19 cellular contexts compared by ENCODE assay signal in the genomic region with DNA sequence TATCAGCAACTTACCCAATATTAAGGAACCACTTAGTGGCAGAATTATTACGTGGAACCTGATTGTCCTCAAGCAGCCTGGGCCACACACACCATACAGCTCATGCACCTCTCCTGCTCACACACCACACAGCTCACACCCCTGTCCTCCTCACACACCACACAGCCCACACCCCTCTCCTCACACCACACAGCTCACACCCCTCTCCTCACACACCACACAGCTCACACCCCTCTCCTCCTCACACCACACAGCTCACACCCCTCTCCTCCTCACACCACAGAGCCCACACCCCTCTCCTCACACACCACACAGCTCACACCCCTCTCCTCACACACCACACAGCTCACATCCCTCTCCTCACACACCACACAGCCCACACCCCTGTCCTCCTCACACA. TPM values are rescaled to one million over a fixed set of nuclear protein-coding genes. Genes with fewer than 3 reads are reported as not detected.
DNase-seq lines count a peak whose midpoint lies in the region; ATAC-seq and TF ChIP-seq lines count a peak whose summit lies in the region.
"Had no signal": no experiment of that assay in that cellular context is flagged by ENCODE, and none has a peak within 500 bp of the region (broad histone marks: within the 10 kb centered on the region; RNA-seq: fewer than 3 reads in every experiment).

No MANE protein-coding gene starts in this region.

- no peaks in the 10 kb centered on the region for H4K20me1 ChIP-seq in H9 (ENCODE audit: control insufficient read depth, insufficient read depth, insufficient read length)
- H4K20me1 ChIP-seq in mammary epithelial cell (ENCODE audit: insufficient read depth, low read length): no peaks in the 10 kb centered on the region
- no peaks in the 10 kb centered on the region for H4K20me1 ChIP-seq in smooth muscle cell (ENCODE audit: low read depth)
- H4K20me1 ChIP-seq in SK-N-SH (ENCODE audit: insufficient read depth): no peaks in the 10 kb centered on the region

- no peaks in the 10 kb centered on the region; the same call in 1 of the 2 replicates for H3K27me3 Mint-ChIP-seq in H9 (ENCODE audit: low read depth)

- H2BK20ac ChIP-seq in H9 (ENCODE audit: low read depth, low read length, poor library complexity, severe bottlenecking): no peak overlapping the region

- H4K91ac ChIP-seq in H9 (ENCODE audit: insufficient read length, low read depth, low read length): no peak overlapping the region

- no peak for ATAC-seq in lower lobe of right lung
- ATAC-seq: GM12878 had no signal

- H3K36me3 Mint-ChIP-seq in H9 (ENCODE audit: insufficient read depth in 1 of 3, low read depth in 3 of 3): no peaks in the 10 kb centered on the region; a peak in 1 of 7 replicates
- H3K36me3 Mint-ChIP-seq: activated naive CD8-positive, alpha-beta T cell had no signal

- H3K79me2 ChIP-seq in H9 (ENCODE audit: insufficient read depth, low read length) (no peaks in the 10 kb centered on the region), mammary epithelial cell (ENCODE audit: insufficient read depth, low read length) (no peaks in the 10 kb centered on the region), smooth muscle cell (ENCODE audit: low read depth) (no peaks in the 10 kb centered on the region), SK-N-SH (ENCODE audit: insufficient read depth) (no peaks in the 10 kb centered on the region)

- no peak overlapping the region for H4K5ac ChIP-seq in H9 (ENCODE audit: insufficient read length, low read depth, low read length)

- H3K4me1 ChIP-seq in H9 (ENCODE audit: insufficient read depth, low read length): no peaks in the 10 kb centered on the region
- peaks cover 22% of the 10 kb centered on the region for H3K4me1 ChIP-seq in mammary epithelial cell (ENCODE audit: insufficient read depth, low read length)
- H3K4me1 ChIP-seq in lower lobe of right lung: no peaks in the 10 kb centered on the region
- peaks cover 5% of the 10 kb centered on the region for H3K4me1 ChIP-seq in smooth muscle cell (ENCODE audit: low read depth)
- no peaks in the 10 kb centered on the region; a peak in 1 of 4 replicates for H3K4me1 ChIP-seq in SK-N-SH (ENCODE audit: control insufficient read depth in 1 of 2, insufficient read depth in 2 of 2, low read depth in 1 of 2, low read length in 1 of 2)
- H3K4me1 ChIP-seq: body of pancreas had no signal

- H3K4me1 Mint-ChIP-seq in H9: no peaks in the 10 kb centered on the region

- H2BK5ac ChIP-seq in H9 (ENCODE audit: insufficient read length, low read length): no peak overlapping the region

- BruUV-seq in mammary epithelial cell (replicated peaks; lab: Mats Ljungman, UMichigan): no TSS peak

- H2BK15ac ChIP-seq in H9 (ENCODE audit: low read depth, low read length): no peak overlapping the region

- no peak overlapping the region for H3K4me2 ChIP-seq in H9 (ENCODE audit: insufficient read depth, insufficient read length, low read length)
- no peak overlapping the region for H3K4me2 ChIP-seq in mammary epithelial cell (ENCODE audit: insufficient read depth, low read depth, low read length)
- peak overlapping the region; percentile 57 for H3K4me2 ChIP-seq in smooth muscle cell
- no peak overlapping the region for H3K4me2 ChIP-seq in SK-N-SH

- peak overlapping the region; percentile 82; the same call in 1 of the 2 replicates for H3K14ac ChIP-seq in H9 (ENCODE audit: insufficient read depth, low read length)

- H4K8ac ChIP-seq in H9 (replicated peaks; ENCODE audit: insufficient read length, low read depth, low read length): no peak overlapping the region

- H3K36me3 ChIP-seq in mammary epithelial cell (ENCODE audit: insufficient read depth, low read length): no peaks in the 10 kb centered on the region
- peaks cover 6% of the 10 kb centered on the region for H3K36me3 ChIP-seq in lower lobe of right lung
- H3K36me3 ChIP-seq in smooth muscle cell (ENCODE audit: low read depth): no peaks in the 10 kb centered on the region
- no peaks in the 10 kb centered on the region for H3K36me3 ChIP-seq in H7 (replicated peaks; ENCODE audit: control insufficient read depth, insufficient read depth, low read length)
- peaks cover 0 to 9% of the 10 kb centered on the region in 2 experiments for H3K36me3 ChIP-seq in SK-N-SH (replicated peaks in 1 of 2; ENCODE audit: control insufficient read depth in 1 of 2, insufficient read depth in 2 of 2, low read length in 1 of 2)

- dilution Hi-C loops in mammary epithelial cell (cut with HindIII; ENCODE audit: low sequenced_read_pairs): no loop called here

- H2BK120ac ChIP-seq in H9 (ENCODE audit: low read depth, low read length, poor library complexity, severe bottlenecking): no peak overlapping the region

- no peak for DNase-seq in H9
- no peak for DNase-seq in mammary epithelial cell
- no peak for DNase-seq in lower lobe of right lung
- no peak for DNase-seq in smooth muscle cell (lab: John Stamatoyannopoulos, UW; ENCODE audit: unreplicated experiment)
- DNase-seq in H7: no peak
- no peak for DNase-seq in GM19238 (ENCODE audit: insufficient read length, low spot score)
- no peak for DNase-seq in SK-N-SH
- DNase-seq in SHP77 (lab: John Stamatoyannopoulos, UW): no peak
- DNase-seq: DMS153; GF-D8; NCI-H187 treated with DMSO at 0.1 percent for 48 hours; NCI-H446 treated with DMSO at 0.1 percent for 48 hours; nucleus accumbens; retina; stimulated activated CD4-positive, alpha-beta T cell treated with anti-CD3 and anti-CD28 coated beads, Interleukin-2, amount 100 ng/mL, for 48 hours had no signal

- TF ChIP-seq CTCF in H9 (conservative IDR thresholded peaks at IDR 0.05): no peak
- TF ChIP-seq CTCF in mammary epithelial cell (conservative IDR thresholded peaks at IDR 0.05 in 1 of 2, IDR thresholded peaks at IDR 0.05 in 1 of 2; ENCODE audit: extremely low read depth in 1 of 2, insufficient read depth in 1 of 2, low read depth in 1 of 2, low read length in 2 of 2): no peak
- no peak for TF ChIP-seq CTCF in lower lobe of right lung (IDR thresholded peaks at IDR 0.05)
- no peak for TF ChIP-seq CTCF in smooth muscle cell (IDR thresholded peaks at IDR 0.05; ENCODE audit: borderline replicate concordance, insufficient read depth, poor library complexity, severe bottlenecking)
- no peak for TF ChIP-seq CTCF in SK-N-SH (IDR thresholded peaks at IDR 0.05)

- H3K9me3 ChIP-seq in H9 (ENCODE audit: control insufficient read depth, low read depth, low read length) (no peaks in the 10 kb centered on the region), mammary epithelial cell (replicated peaks; ENCODE audit: insufficient read depth, low read length) (no peaks in the 10 kb centered on the region), lower lobe of right lung (no peaks in the 10 kb centered on the region), smooth muscle cell (replicated peaks; ENCODE audit: low read depth) (no peaks in the 10 kb centered on the region), SK-N-SH (no peaks in the 10 kb centered on the region)
- H3K9me3 ChIP-seq: body of pancreas had no signal

- H2AK5ac ChIP-seq in H9 (ENCODE audit: insufficient read length, low read length): no peak overlapping the region

- H3K27ac Mint-ChIP-seq in H9: no peak overlapping the region
- H3K27ac Mint-ChIP-seq: activated naive CD8-positive, alpha-beta T cell had no signal

- H3K18ac ChIP-seq in H9 (ENCODE audit: insufficient read length, low read depth, low read length): peak overlapping the region; percentile 25

- H3K9me3 Mint-ChIP-seq in H9: no peaks in the 10 kb centered on the region

- H3K9ac ChIP-seq in H9 (ENCODE audit: extremely low read depth, insufficient read length, low read length): no peak overlapping the region
- H3K9ac ChIP-seq in mammary epithelial cell (ENCODE audit: insufficient read depth, low read length): no peak overlapping the region
- no peak overlapping the region for H3K9ac ChIP-seq in smooth muscle cell (ENCODE audit: low read depth)
- H3K9ac ChIP-seq in SK-N-SH: no peak overlapping the region

- TF ChIP-seq RAD21 in SK-N-SH (IDR thresholded peaks at IDR 0.05; ENCODE audit: low read length): no peak

- CTCF ChIA-PET in mammary epithelial cell (lab: Charles Lee; ENCODE audit: low non-redundant PET) (no interaction called here), SK-N-SH (lab: Yijun Ruan, JAX) (no interaction called here)

- no peak overlapping the region for H3K23ac ChIP-seq in H9 (ENCODE audit: insufficient read length, low read depth, low read length)

- no peak overlapping the region; the same call in 1 of the 2 replicates for H3K4ac ChIP-seq in H9 (ENCODE audit: low read depth, low read length)

- no peak overlapping the region for H3T11ph ChIP-seq in H9 (ENCODE audit: low read length)

- no peaks in the 10 kb centered on the region for H3K9me2 ChIP-seq in SK-N-SH

- H3K4me3 Mint-ChIP-seq in H9: no peak overlapping the region
- H3K4me3 Mint-ChIP-seq: activated naive CD8-positive, alpha-beta T cell had no signal

- H2AFZ ChIP-seq in H9 (ENCODE audit: low read length): no peak overlapping the region
- H2AFZ ChIP-seq in mammary epithelial cell (ENCODE audit: low read depth, low read length): peak overlapping the region; percentile 0
- no peak overlapping the region for H2AFZ ChIP-seq in smooth muscle cell (ENCODE audit: low read depth)
- H2AFZ ChIP-seq in SK-N-SH (ENCODE audit: low read depth): no peak overlapping the region

- WGBS in H9 (ENCODE audit: extremely low coverage, insufficient read length, low lambda C conversion rate): no CpG with 5 or more reads among the region's 1 CpG
- 100% methylated on average over 1 of the region's 1 CpG for WGBS in mammary epithelial cell (ENCODE audit: low coverage, missing lambda C conversion rate)
- 80% methylated on average over 1 of the region's 1 CpG for WGBS in smooth muscle cell (ENCODE audit: low lambda C conversion rate)
- 96% methylated on average over 1 of the region's 1 CpG for WGBS in SK-N-SH (ENCODE audit: low lambda C conversion rate)

- in situ Hi-C loops in mammary epithelial cell (cut with MboI; ENCODE audit: low sequenced_read_pairs in 2 of 2): no loop called here

- H2BK12ac ChIP-seq in H9 (ENCODE audit: insufficient read length, low read depth, low read length): no peak overlapping the region

- no peak for TF ChIP-seq EP300 in SK-N-SH (IDR thresholded peaks at IDR 0.05; ENCODE audit: borderline replicate concordance in 1 of 2, low read depth in 1 of 2, low read length in 1 of 2)

- no peak overlapping the region for H3K56ac ChIP-seq in H9 (ENCODE audit: insufficient read length, low read depth, low read length)

- intact Hi-C loops in mammary epithelial cell (cut with micrococcal nuclease) (loop anchor here (2.0 kb wide), 2 partner anchors 16 to 38 kb away; partner anchors contain the start of gene LAMC2), lower lobe of right lung (cut with DNase I) (no loop called here)

- POLR2A ChIA-PET in SK-N-SH (lab: Yijun Ruan, JAX): interaction anchor here (0.6 to 1.0 kb wide), 2 partner anchors 10 to 29 kb away, joined by 4 read pairs; no protein-coding TSS in a partner anchor

- H3F3A ChIP-seq in smooth muscle cell (ENCODE audit: low read depth): peaks cover 3% of the 10 kb centered on the region
- no peaks in the 10 kb centered on the region for H3F3A ChIP-seq in SK-N-SH (replicated peaks; ENCODE audit: insufficient read depth)

- H3K4me3 ChIP-seq in mammary epithelial cell (replicated peaks in 1 of 3; ENCODE audit: insufficient read depth in 1 of 3, low read depth in 2 of 3, low read length in 3 of 3) (no peak overlapping the region), lower lobe of right lung (no peak overlapping the region), smooth muscle cell (no peak overlapping the region), H7 (ENCODE audit: insufficient read depth, low read depth, low read length) (no peak overlapping the region), SK-N-SH (ENCODE audit: low read depth in 2 of 2, low read length in 1 of 2) (no peak overlapping the region)
- H3K4me3 ChIP-seq: body of pancreas, GM12878 had no signal

- H3K79me1 ChIP-seq in H9 (ENCODE audit: insufficient read depth, low read depth, low read length, poor library complexity, severe bottlenecking): no peaks in the 10 kb centered on the region

- H3K27me3 ChIP-seq in H9 (ENCODE audit: insufficient read depth, low read length): no peaks in the 10 kb centered on the region
- no peaks in the 10 kb centered on the region for H3K27me3 ChIP-seq in mammary epithelial cell (ENCODE audit: insufficient read depth, low read length)
- H3K27me3 ChIP-seq in lower lobe of right lung (ENCODE audit: low read depth): no peaks in the 10 kb centered on the region
- H3K27me3 ChIP-seq in smooth muscle cell (ENCODE audit: low read depth): no peaks in the 10 kb centered on the region
- no peaks in the 10 kb centered on the region for H3K27me3 ChIP-seq in H7 (ENCODE audit: control insufficient read depth, insufficient read depth, low read length)
- no peaks in the 10 kb centered on the region for H3K27me3 ChIP-seq in SK-N-SH (ENCODE audit: insufficient read depth)
- H3K27me3 ChIP-seq: body of pancreas had no signal

- H3K27ac ChIP-seq in H9 (ENCODE audit: insufficient read length, low read depth, low read length): no peak overlapping the region
- peak overlapping the region; percentile 53 for H3K27ac ChIP-seq in mammary epithelial cell (ENCODE audit: insufficient read depth, low read depth, low read length)
- peak overlapping the region; percentile 49 for H3K27ac ChIP-seq in lower lobe of right lung
- peak overlapping the region; percentile 70 for H3K27ac ChIP-seq in smooth muscle cell (ENCODE audit: low read depth)
- no peak overlapping the region for H3K27ac ChIP-seq in SK-N-SH (ENCODE audit: low read depth in 2 of 2, low read length in 1 of 2)

- no peaks in the 10 kb centered on the region for H3K23me2 ChIP-seq in H9 (ENCODE audit: insufficient read length, low read depth, low read length, poor library complexity, severe bottlenecking)

RNA-seq across cellular contexts. Expression of gene LAMC2, which starts 36.8 kb away (rescaled TPM):
- total RNA-seq in H9 (2021): 6.8 and 7.4 TPM in 2 replicates
- 1,000 to 10,000 TPM; 1,201 to 2,277 TPM for total RNA-seq in mammary epithelial cell
- 1,668 TPM for polyA plus RNA-seq in mammary epithelial cell
- 2,109 TPM for polyA minus RNA-seq in mammary epithelial cell
- 24.9 TPM for total RNA-seq in lower lobe of right lung
- total RNA-seq in smooth muscle cell: 120 TPM in 2 replicates
- polyA plus RNA-seq in smooth muscle cell: 35.1 and 117 TPM in 2 replicates
- total RNA-seq in H7 (2014; rRNA removed; shearing (Covaris generic)): 2.0 and 3.0 TPM in 2 replicates
- polyA plus RNA-seq in SK-N-SH (2012; rRNA removed): 0.15 and 0.16 TPM in 2 replicates
- 0.04 and 0.07 TPM in 2 replicates for polyA plus RNA-seq in SK-N-SH (2012; cell fraction: cytosol; rRNA removed)
- 0.23 and 0.48 TPM in 2 replicates for polyA plus RNA-seq in SK-N-SH (2012; cell fraction: nucleus; rRNA removed)
- total RNA-seq: activated CD8-positive, alpha-beta memory T cell treated with anti-CD3 and anti-CD28 coated beads for 36 hours had no signal

Comparison
In these comparisons a context has a peak if more than half of its experiments do, and no peak if none do; other contexts are left out.
1. H3K27ac ChIP-seq: peak in mammary epithelial cell (single experiment), lower lobe of right lung (single experiment) and smooth muscle cell (single experiment); none in H9 (single experiment) and SK-N-SH (0 of 2).